ENCODE assay signal across 22 cellular contexts in genomic region chr7:6200971-6201370, GRCh38.
DNase-seq lines count a peak whose midpoint lies in the region; ATAC-seq and TF ChIP-seq lines count a peak whose summit lies in the region.
"Had no signal": no experiment of that assay in that cellular context is flagged by ENCODE, and none has a peak within 500 bp of the region (broad histone marks: within the 10 kb centered on the region; RNA-seq: fewer than 3 reads in every experiment).

No MANE protein-coding gene starts in this region.

- no peak overlapping the region for H3K56ac ChIP-seq in H9 (ENCODE audit: insufficient read length, low read depth, low read length)

- H3K4me1 Mint-ChIP-seq in H9 (peaks cover 31% of the 10 kb centered on the region in 2 experiments), nephron progenitor cell (peaks cover 26% of the 10 kb centered on the region)

- H3K9me3 ChIP-seq in BLaER1 treated with 17β-estradiol and CSF1 and Interleukin-3, amounts not matched to agents 10 nM and 100 nM (replicated peaks in 1 of 11) = no peaks in the 10 kb centered on the region
- H3K9me3 ChIP-seq in H9 (ENCODE audit: control insufficient read depth, low read depth, low read length) (no peaks in the 10 kb centered on the region), heart right ventricle (no peaks in the 10 kb centered on the region)
- H3K9me3 ChIP-seq: Peyer's patch, SJSA1 had no signal

- H4K91ac ChIP-seq in H9 (ENCODE audit: insufficient read length, low read depth, low read length) = no peak overlapping the region

- no peak overlapping the region for H3K4me3 ChIP-seq in BLaER1 treated with 17β-estradiol and CSF1 and Interleukin-3, amounts not matched to agents 10 nM and 100 nM
- no peak overlapping the region for H3K4me3 ChIP-seq in heart right ventricle
- H3K4me3 ChIP-seq: Peyer's patch, SJSA1 had no signal

- peak overlapping the region in 7 of 11 experiments; percentile 8 to 82 (median 53); a peak in 5 of 22 replicates for H3K4me2 ChIP-seq in BLaER1 treated with 17β-estradiol and CSF1 and Interleukin-3, amounts not matched to agents 10 nM and 100 nM
- no peak overlapping the region for H3K4me2 ChIP-seq in H9 (ENCODE audit: insufficient read depth, insufficient read length, low read length)

- no peak overlapping the region for H2BK5ac ChIP-seq in H9 (ENCODE audit: insufficient read length, low read length)

- no peaks in the 10 kb centered on the region for H3K9me3 Mint-ChIP-seq in H9
- peaks cover 7% of the 10 kb centered on the region for H3K9me3 Mint-ChIP-seq in nephron progenitor cell

- no peak overlapping the region for H2BK12ac ChIP-seq in H9 (ENCODE audit: insufficient read length, low read depth, low read length)

- H3K36me3 ChIP-seq in BLaER1 treated with 17β-estradiol and CSF1 and Interleukin-3, amounts not matched to agents 10 nM and 100 nM = peaks cover 0 to 8% (median 0%) of the 10 kb centered on the region in 11 experiments; a peak in 4 of 22 replicates
- no peaks in the 10 kb centered on the region for H3K36me3 ChIP-seq in heart right ventricle
- H3K36me3 ChIP-seq: Peyer's patch had no signal

- H3K27ac Mint-ChIP-seq in H9 = peak overlapping the region in 2 of 3 experiments; percentile 69 to 94; a peak in 2 of 7 replicates
- peak overlapping the region; percentile 29 for H3K27ac Mint-ChIP-seq in nephron progenitor cell

- no peak for DNase-seq in H9
- DNase-seq in heart right ventricle = no peak
- DNase-seq in nephron progenitor cell = no peak
- no peak for DNase-seq in GM19240 (ENCODE audit: insufficient read length, low spot score)
- DNase-seq in cerebellar cortex (ENCODE audit: low spot score) = no peak
- DNase-seq: AML-193, DMS53, GF-D8, KG1, NCI-H1092 treated with DMSO at 0.1 percent for 48 hours, NCI-H146, NCI-H2029, NCI-H226, NCI-H524, NCI-H774, Peyer's patch had no signal

- H3K27ac ChIP-seq in BLaER1 treated with 17β-estradiol and CSF1 and Interleukin-3, amounts not matched to agents 10 nM and 100 nM = no peak overlapping the region
- no peak overlapping the region for H3K27ac ChIP-seq in H9 (ENCODE audit: insufficient read length, low read depth, low read length)
- H3K27ac ChIP-seq in heart right ventricle = peak overlapping the region in 1 of 10 donors; percentile 7
- H3K27ac ChIP-seq: C4-2B, Peyer's patch, SJSA1 had no signal

- H3K36me3 Mint-ChIP-seq in H9 (ENCODE audit: insufficient read depth in 1 of 3, low read depth in 3 of 3) (no peaks in the 10 kb centered on the region), nephron progenitor cell (ENCODE audit: low read depth) (peaks cover 18% of the 10 kb centered on the region)

- no peak overlapping the region for H3K4ac ChIP-seq in H9 (ENCODE audit: low read depth, low read length)

- no peak overlapping the region for H3K9ac ChIP-seq in BLaER1 treated with 17β-estradiol and CSF1 and Interleukin-3, amounts not matched to agents 10 nM and 100 nM
- H3K9ac ChIP-seq in H9 (ENCODE audit: extremely low read depth, insufficient read length, low read length) = no peak overlapping the region

- no peak for TF ChIP-seq CTCF in H9 (conservative IDR thresholded peaks at IDR 0.05)
- no peak for TF ChIP-seq CTCF in heart right ventricle (IDR thresholded peaks at IDR 0.05)
- no peak for TF ChIP-seq CTCF in nephron progenitor cell (IDR thresholded peaks at IDR 0.05)

- intact Hi-C loops in heart right ventricle (cut with DNase I) = loop anchor here in 1 of 10 donors (5.0 kb wide), 1 partner anchor 34 kb away; no protein-coding TSS in a partner anchor

- WGBS in H9 (ENCODE audit: extremely low coverage, insufficient read length, low lambda C conversion rate) = no CpG with 5 or more reads among the region's 11 CpGs
- WGBS in heart right ventricle, 2 donors = 71 to 79% methylated on average over 11 of the region's 11 CpGs

- no peaks in the 10 kb centered on the region for H3K79me1 ChIP-seq in H9 (ENCODE audit: insufficient read depth, low read depth, low read length, poor library complexity, severe bottlenecking)

- no peak overlapping the region for H3T11ph ChIP-seq in H9 (ENCODE audit: low read length)

- no peaks in the 10 kb centered on the region for H3K79me2 ChIP-seq in H9 (ENCODE audit: insufficient read depth, low read length)

- H3K4me3 Mint-ChIP-seq in H9 = no peak overlapping the region
- H3K4me3 Mint-ChIP-seq in nephron progenitor cell = no peak overlapping the region

- peaks cover 0 to 52% (median 4%) of the 10 kb centered on the region in 11 experiments; a peak in 7 of 22 replicates for H4K20me1 ChIP-seq in BLaER1 treated with 17β-estradiol and CSF1 and Interleukin-3, amounts not matched to agents 10 nM and 100 nM
- H4K20me1 ChIP-seq in H9 (ENCODE audit: control insufficient read depth, insufficient read depth, insufficient read length) = no peaks in the 10 kb centered on the region

- H2BK120ac ChIP-seq in H9 (ENCODE audit: low read depth, low read length, poor library complexity, severe bottlenecking) = no peak overlapping the region

- H3K27me3 ChIP-seq in BLaER1 treated with 17β-estradiol and CSF1 and Interleukin-3, amounts not matched to agents 10 nM and 100 nM = no peaks in the 10 kb centered on the region
- no peaks in the 10 kb centered on the region for H3K27me3 ChIP-seq in H9 (ENCODE audit: insufficient read depth, low read length)
- no peaks in the 10 kb centered on the region for H3K27me3 ChIP-seq in heart right ventricle
- H3K27me3 ChIP-seq: Peyer's patch, SJSA1 had no signal

- H3K27me3 Mint-ChIP-seq in H9 (ENCODE audit: low read depth) (no peaks in the 10 kb centered on the region), nephron progenitor cell (ENCODE audit: low read depth, poor library complexity) (no peaks in the 10 kb centered on the region)

- no peak overlapping the region for H3K18ac ChIP-seq in H9 (ENCODE audit: insufficient read length, low read depth, low read length)

- H3K23me2 ChIP-seq in H9 (ENCODE audit: insufficient read length, low read depth, low read length, poor library complexity, severe bottlenecking) = no peaks in the 10 kb centered on the region

- peak in 6 of 8 donors; percentile 27 to 76 (median 48) for ATAC-seq in heart right ventricle
- no peak for ATAC-seq in GM19023 (IDR thresholded peaks at IDR 0.05; ENCODE audit: unreplicated experiment)
- ATAC-seq in GM21526 (IDR thresholded peaks at IDR 0.05; ENCODE audit: low FRiP score, unreplicated experiment) = no peak
- ATAC-seq: HCT116 had no signal

- H3K14ac ChIP-seq in H9 (ENCODE audit: insufficient read depth, low read length) = no peak overlapping the region

- no peak overlapping the region for H2BK15ac ChIP-seq in H9 (ENCODE audit: low read depth, low read length)

- no peak overlapping the region for H2AFZ ChIP-seq in H9 (ENCODE audit: low read length)

- no peak overlapping the region for H4K8ac ChIP-seq in H9 (replicated peaks; ENCODE audit: insufficient read length, low read depth, low read length)

- no peak overlapping the region for H4K5ac ChIP-seq in H9 (ENCODE audit: insufficient read length, low read depth, low read length)

- H2AK5ac ChIP-seq in H9 (ENCODE audit: insufficient read length, low read length) = no peak overlapping the region

- H3K23ac ChIP-seq in H9 (ENCODE audit: insufficient read length, low read depth, low read length) = no peak overlapping the region

- H2BK20ac ChIP-seq in H9 (ENCODE audit: low read depth, low read length, poor library complexity, severe bottlenecking) = no peak overlapping the region

- peaks cover 12 to 26% (median 23%) of the 10 kb centered on the region in 10 experiments for H3K4me1 ChIP-seq in BLaER1 treated with 17β-estradiol and CSF1 and Interleukin-3, amounts not matched to agents 10 nM and 100 nM
- H3K4me1 ChIP-seq in H9 (ENCODE audit: insufficient read depth, low read length) (peaks cover 3% of the 10 kb centered on the region; the same call in 1 of the 2 replicates), heart right ventricle (peaks cover 4 to 82% (median 43%) of the 10 kb centered on the region in 9 donors)
- H3K4me1 ChIP-seq: Peyer's patch had no signal

Comparison
In these comparisons a context has a peak if more than half of its experiments do, and no peak if none do; other contexts are left out.
1. ATAC-seq: peak in heart right ventricle (6 of 8); none in GM19023 (single experiment) and GM21526 (single experiment).